29 cellular contexts compared by ENCODE assay signal in the genomic region with DNA sequence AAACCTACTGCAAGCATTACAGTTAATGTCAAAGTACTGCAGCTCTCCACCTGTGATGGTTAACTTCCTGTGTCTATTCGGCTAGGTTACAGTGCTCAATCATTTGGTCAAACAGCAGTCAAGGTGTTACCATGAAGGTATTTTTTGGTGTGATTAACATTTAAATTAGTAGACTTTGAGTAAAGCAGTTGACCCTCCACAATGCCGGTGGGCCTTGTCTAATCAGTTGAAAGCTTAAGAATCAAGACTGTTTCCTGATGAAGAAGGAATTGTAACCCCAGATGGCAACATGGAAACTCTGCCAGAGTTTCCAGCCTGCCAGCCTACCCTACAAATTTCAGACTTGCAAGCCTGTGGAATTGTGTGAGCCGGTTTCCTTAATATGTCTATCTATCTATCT.
"Had no signal": no experiment of that assay in that cellular context is flagged by ENCODE, and none has a peak within 500 bp of the region (broad histone marks: within the 10 kb centered on the region; RNA-seq: fewer than 3 reads in every experiment).

No MANE protein-coding gene starts in this region.

- DNase-seq: stimulated activated CD4-positive, alpha-beta T cell treated with anti-CD3 and anti-CD28 coated beads, Interleukin-2, amount 100 ng/mL, for 48 hours; stimulated activated CD4-positive, alpha-beta T cell treated with anti-CD3 and anti-CD28 coated beads, Interleukin-4, amount 100 ng/mL, for 1 hour; stimulated activated CD4-positive, alpha-beta T cell treated with anti-CD3 and anti-CD28 coated beads, Interleukin-4, amount 100 ng/mL, for 24 hours; stimulated activated CD4-positive, alpha-beta T cell treated with anti-CD3 and anti-CD28 coated beads, Interleukin-4, amount 100 ng/mL, for 4 hours; stimulated activated CD8-positive, alpha-beta memory T cell treated with anti-CD3 and anti-CD28 coated beads, Interleukin-4, amount 100 ng/mL, for 48 hours; stimulated activated naive B cell treated with anti-CD40 and anti-IgM and Interleukin-4, amounts not matched to agents 10 μg/mL and 1 μg/mL and 100 μg/mL, for 72 hours; stimulated activated naive CD4-positive, alpha-beta T cell; stimulated activated naive CD4-positive, alpha-beta T cell treated with Interleukin-2 at 50 U/mL for 16 hours; stimulated activated naive CD8-positive, alpha-beta T cell treated with anti-CD3 and anti-CD28 coated beads, Interleukin-15, amount 100 ng/mL, for 72 hours; stimulated activated naive CD8-positive, alpha-beta T cell treated with anti-CD3 and anti-CD28 coated beads, Interleukin-15, Interleukin-2, amounts not matched to agents 100 U/mL and 50 U/mL, for 24 hours; stomach; substantia nigra; testis; thyroid gland; tibial artery; transverse colon; trophoblast cell; upper lobe of left lung; upper lobe of right lung; uterus had no signal

- H3K4me1 Mint-ChIP-seq: stimulated activated effector memory CD8-positive, alpha-beta T cell treated with anti-CD3 and anti-CD28 coated beads, Interleukin-12 subunit alpha, Interleukin-12 subunit beta, amount 100 ng/mL, for 72 hours; stimulated activated memory B cell treated with anti-CD40 and anti-IgM and Interleukin-4, amounts not matched to agents 10 μg/mL and 1 μg/mL and 100 μg/mL, for 72 hours; stimulated activated naive B cell treated with anti-CD40 and anti-IgM and Interleukin-4, amounts not matched to agents 10 μg/mL and 1 μg/mL and 100 μg/mL, for 72 hours; stimulated activated naive CD8-positive, alpha-beta T cell treated with anti-CD3 and anti-CD28 coated beads, Interleukin-15, amount 100 ng/mL, for 72 hours had no signal

- H3K4me1 ChIP-seq: stomach, suprapubic skin, testis, thyroid gland, tibial artery, transverse colon, upper lobe of left lung, upper lobe of right lung, uterus, vagina had no signal

- H3K9me3 Mint-ChIP-seq: stimulated activated effector memory CD8-positive, alpha-beta T cell treated with anti-CD3 and anti-CD28 coated beads, Interleukin-12 subunit alpha, Interleukin-12 subunit beta, amount 100 ng/mL, for 72 hours; stimulated activated naive CD8-positive, alpha-beta T cell treated with anti-CD3 and anti-CD28 coated beads, Interleukin-15, amount 100 ng/mL, for 72 hours; stimulated activated naive CD8-positive, alpha-beta T cell treated with anti-CD3 and anti-CD28 coated beads, Interleukin-15, Interleukin-2, amounts not matched to agents 100 ng/mL and 50 ng/mL, for 24 hours; type B pancreatic cell had no signal

- H3K9me3 ChIP-seq: stomach, suprapubic skin, testis, thoracic aorta, thyroid gland, tibial artery, tibial nerve, transverse colon, upper lobe of left lung, upper lobe of right lung, uterus, vagina had no signal

- ATAC-seq: stimulated activated effector memory CD8-positive, alpha-beta T cell treated with anti-CD3 and anti-CD28 coated beads, Interleukin-12 subunit alpha, Interleukin-12 subunit beta, amount 100 ng/mL, for 72 hours; stimulated activated memory B cell treated with anti-CD40 and anti-IgM and Interleukin-4, amounts not matched to agents 10 μg/mL and 1 μg/mL and 100 μg/mL, for 72 hours; stimulated activated naive B cell treated with anti-CD40 and anti-IgM and Interleukin-4, amounts not matched to agents 10 μg/mL and 1 μg/mL and 100 μg/mL, for 72 hours; stimulated activated naive CD8-positive, alpha-beta T cell treated with anti-CD3 and anti-CD28 coated beads, Interleukin-15, amount 100 ng/mL, for 72 hours; stimulated activated naive CD8-positive, alpha-beta T cell treated with anti-CD3 and anti-CD28 coated beads, Interleukin-15, Interleukin-2, amounts not matched to agents 100 U/mL and 50 U/mL, for 24 hours; upper lobe of right lung had no signal

- FAIRE-seq: urothelium cell line had no signal

- H3K27ac Mint-ChIP-seq: stimulated activated effector memory CD8-positive, alpha-beta T cell treated with anti-CD3 and anti-CD28 coated beads, Interleukin-12 subunit alpha, Interleukin-12 subunit beta, amount 100 ng/mL, for 72 hours; stimulated activated memory B cell treated with anti-CD40 and anti-IgM and Interleukin-4, amounts not matched to agents 10 μg/mL and 1 μg/mL and 100 μg/mL, for 72 hours; stimulated activated naive B cell treated with anti-CD40 and anti-IgM and Interleukin-4, amounts not matched to agents 10 μg/mL and 1 μg/mL and 100 μg/mL, for 72 hours; stimulated activated naive CD8-positive, alpha-beta T cell treated with anti-CD3 and anti-CD28 coated beads, Interleukin-15, amount 100 ng/mL, for 72 hours; stimulated activated naive CD8-positive, alpha-beta T cell treated with anti-CD3 and anti-CD28 coated beads, Interleukin-15, Interleukin-2, amounts not matched to agents 100 ng/mL and 50 ng/mL, for 24 hours; type B pancreatic cell had no signal

- H3K36me3 ChIP-seq: stomach, suprapubic skin, thoracic aorta, thyroid gland, tibial artery, tibial nerve, transverse colon, upper lobe of left lung, upper lobe of right lung, uterus, vagina had no signal

- H3K36me3 Mint-ChIP-seq: stimulated activated effector memory CD8-positive, alpha-beta T cell treated with anti-CD3 and anti-CD28 coated beads, Interleukin-12 subunit alpha, Interleukin-12 subunit beta, amount 100 ng/mL, for 72 hours; stimulated activated memory B cell treated with anti-CD40 and anti-IgM and Interleukin-4, amounts not matched to agents 10 μg/mL and 1 μg/mL and 100 μg/mL, for 72 hours; stimulated activated naive B cell treated with anti-CD40 and anti-IgM and Interleukin-4, amounts not matched to agents 10 μg/mL and 1 μg/mL and 100 μg/mL, for 72 hours; type B pancreatic cell had no signal

- H3K4me3 ChIP-seq: stomach, suprapubic skin, testis, thoracic aorta, thyroid gland, tibial artery, tibial nerve, transverse colon, upper lobe of left lung, upper lobe of right lung, uterus, vagina had no signal

- H3K27ac ChIP-seq: stomach, suprapubic skin, testis, thoracic aorta, thyroid gland, tibial artery, tibial nerve, transverse colon, upper lobe of left lung, upper lobe of right lung, uterus, vagina had no signal

- H3K27me3 ChIP-seq: testis, thyroid gland, tibial nerve, upper lobe of left lung, uterus, vagina had no signal

- H3K4me3 Mint-ChIP-seq: stimulated activated effector memory CD8-positive, alpha-beta T cell treated with anti-CD3 and anti-CD28 coated beads, Interleukin-12 subunit alpha, Interleukin-12 subunit beta, amount 100 ng/mL, for 72 hours; stimulated activated memory B cell treated with anti-CD40 and anti-IgM and Interleukin-4, amounts not matched to agents 10 μg/mL and 1 μg/mL and 100 μg/mL, for 72 hours; stimulated activated naive B cell treated with anti-CD40 and anti-IgM and Interleukin-4, amounts not matched to agents 10 μg/mL and 1 μg/mL and 100 μg/mL, for 72 hours; stimulated activated naive CD8-positive, alpha-beta T cell treated with anti-CD3 and anti-CD28 coated beads, Interleukin-15, amount 100 ng/mL, for 72 hours; stimulated activated naive CD8-positive, alpha-beta T cell treated with anti-CD3 and anti-CD28 coated beads, Interleukin-15, Interleukin-2, amounts not matched to agents 100 ng/mL and 50 ng/mL, for 24 hours; type B pancreatic cell had no signal
